Comparison of ENCODE assay signal across 1 cellular context in the genomic region with DNA sequence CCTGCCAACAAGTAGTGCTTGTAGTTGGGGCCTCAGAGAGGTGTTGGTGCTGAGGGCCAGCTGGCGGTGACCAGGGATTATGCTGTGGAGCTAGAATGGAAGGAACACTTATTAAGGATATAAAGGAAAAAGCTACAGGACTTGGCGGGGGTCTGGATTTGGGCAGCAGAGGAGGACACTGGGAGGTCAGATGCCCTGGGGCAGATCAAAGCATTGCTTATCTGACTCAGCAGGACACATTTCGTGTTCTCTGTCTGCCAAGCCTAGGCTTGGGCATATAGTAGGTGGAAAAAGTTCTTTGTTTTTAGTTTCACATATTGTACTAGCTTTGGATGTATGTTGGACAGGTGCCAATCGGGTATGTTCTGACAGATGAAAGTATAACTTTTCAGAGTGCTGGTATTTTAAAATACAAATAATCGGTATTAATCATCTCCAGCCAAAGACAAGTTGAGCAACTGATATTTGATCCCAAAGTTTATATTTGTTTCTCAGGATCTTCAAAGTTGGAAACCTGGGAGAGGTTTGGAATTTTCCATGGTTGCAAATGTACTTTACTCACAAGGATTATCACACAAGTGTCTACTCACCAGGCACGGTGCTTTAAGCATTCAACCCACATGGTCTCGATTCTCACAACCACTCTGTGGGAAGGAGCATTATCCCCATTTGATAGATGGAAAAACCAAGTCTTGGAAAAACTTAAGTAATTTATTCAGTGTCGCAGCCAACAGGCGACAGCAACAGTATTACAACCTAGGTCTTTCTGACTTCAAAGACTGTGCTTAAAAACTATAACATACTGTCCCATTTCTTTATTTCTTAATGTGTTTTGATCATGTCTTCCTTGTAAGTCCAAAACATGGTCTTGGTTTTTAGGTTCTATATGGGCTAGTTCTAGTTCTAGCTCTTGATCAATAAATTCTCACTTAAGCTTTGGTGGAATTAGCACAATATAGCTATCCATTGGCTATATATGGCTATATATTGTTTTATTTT.
A peak's percentile ranks its signal among the peaks of the same experiment; 100 is the strongest.
TF ChIP-seq lines count a peak whose summit lies in the region.

No MANE protein-coding gene starts in this region.

TF ChIP-seq in HepG2, 621 proteins besides CTCF, POLR2A, EP300 and RAD21 (continued from another document and continues in another):
- TF ChIP-seq PRDM15 (CRISPR knock-in tag; IDR thresholded peaks at IDR 0.05) = no peak
- no peak for TF ChIP-seq ZNF782 (CRISPR knock-in tag; IDR thresholded peaks at IDR 0.05; ENCODE audit: borderline replicate concordance)
- TF ChIP-seq GPN1 (CRISPR knock-in tag; IDR thresholded peaks at IDR 0.05; ENCODE audit: borderline replicate concordance) = no peak
- TF ChIP-seq ZNF510 (CRISPR knock-in tag; IDR thresholded peaks at IDR 0.05; ENCODE audit: low read depth) = no peak
- TF ChIP-seq DR1 (CRISPR knock-in tag; IDR thresholded peaks at IDR 0.05) = no peak
- TF ChIP-seq ZNF713 (CRISPR knock-in tag; IDR thresholded peaks at IDR 0.05) = no peak
- TF ChIP-seq HMGXB4 (CRISPR knock-in tag; IDR thresholded peaks at IDR 0.05; ENCODE audit: borderline replicate concordance in 1 of 2, low read depth in 1 of 2) = no peak
- no peak for TF ChIP-seq RXRB (CRISPR knock-in tag; IDR thresholded peaks at IDR 0.05; ENCODE audit: borderline replicate concordance)
- no peak for TF ChIP-seq TIGD3 (CRISPR knock-in tag; IDR thresholded peaks at IDR 0.05; ENCODE audit: borderline replicate concordance)
- 0 out of 2 replicates have a peak, but pooled peaks have one; percentile 17 for TF ChIP-seq ZMYM4 (CRISPR knock-in tag; IDR thresholded peaks at IDR 0.05)
- no peak for TF ChIP-seq ZNF775 (CRISPR knock-in tag; IDR thresholded peaks at IDR 0.05; ENCODE audit: borderline replicate concordance)
- 0 out of 2 replicates have a peak, but pooled peaks have one; percentile 65 for TF ChIP-seq HNRNPL (IDR thresholded peaks at IDR 0.05; ENCODE audit: low read depth, low read length)
- TF ChIP-seq HOXA9 (CRISPR knock-in tag; IDR thresholded peaks at IDR 0.05; ENCODE audit: borderline replicate concordance) = no peak
- TF ChIP-seq, protein P1, sequence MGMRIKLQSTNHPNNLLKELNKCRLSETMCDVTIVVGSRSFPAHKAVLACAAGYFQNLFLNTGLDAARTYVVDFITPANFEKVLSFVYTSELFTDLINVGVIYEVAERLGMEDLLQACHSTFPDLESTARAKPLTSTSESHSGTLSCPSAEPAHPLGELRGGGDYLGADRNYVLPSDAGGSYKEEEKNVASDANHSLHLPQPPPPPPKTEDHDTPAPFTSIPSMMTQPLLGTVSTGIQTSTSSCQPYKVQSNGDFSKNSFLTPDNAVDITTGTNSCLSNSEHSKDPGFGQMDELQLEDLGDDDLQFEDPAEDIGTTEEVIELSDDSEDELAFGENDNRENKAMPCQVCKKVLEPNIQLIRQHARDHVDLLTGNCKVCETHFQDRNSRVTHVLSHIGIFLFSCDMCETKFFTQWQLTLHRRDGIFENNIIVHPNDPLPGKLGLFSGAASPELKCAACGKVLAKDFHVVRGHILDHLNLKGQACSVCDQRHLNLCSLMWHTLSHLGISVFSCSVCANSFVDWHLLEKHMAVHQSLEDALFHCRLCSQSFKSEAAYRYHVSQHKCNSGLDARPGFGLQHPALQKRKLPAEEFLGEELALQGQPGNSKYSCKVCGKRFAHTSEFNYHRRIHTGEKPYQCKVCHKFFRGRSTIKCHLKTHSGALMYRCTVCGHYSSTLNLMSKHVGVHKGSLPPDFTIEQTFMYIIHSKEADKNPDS (CRISPR knock-in tag; IDR thresholded peaks at IDR 0.05) = no peak
- TF ChIP-seq HMG20B (CRISPR knock-in tag; conservative IDR thresholded peaks at IDR 0.05) = no peak
- TF ChIP-seq POLR2AphosphoS2 (IDR thresholded peaks at IDR 0.05; ENCODE audit: low read depth, low read length) = no peak
- no peak for TF ChIP-seq SATB2 (CRISPR knock-in tag; IDR thresholded peaks at IDR 0.05)
- no peak; the same call in 1 of the 2 replicates for TF ChIP-seq TCF7L2 (IDR thresholded peaks at IDR 0.05; ENCODE audit: low read depth, low read length)
- TF ChIP-seq TAF1 (CRISPR knock-in tag; IDR thresholded peaks at IDR 0.05) = no peak
- TF ChIP-seq RORA (CRISPR knock-in tag; IDR thresholded peaks at IDR 0.05) = no peak
- no peak for TF ChIP-seq ONECUT2 (CRISPR knock-in tag; IDR thresholded peaks at IDR 0.05)
- TF ChIP-seq, protein P2, sequence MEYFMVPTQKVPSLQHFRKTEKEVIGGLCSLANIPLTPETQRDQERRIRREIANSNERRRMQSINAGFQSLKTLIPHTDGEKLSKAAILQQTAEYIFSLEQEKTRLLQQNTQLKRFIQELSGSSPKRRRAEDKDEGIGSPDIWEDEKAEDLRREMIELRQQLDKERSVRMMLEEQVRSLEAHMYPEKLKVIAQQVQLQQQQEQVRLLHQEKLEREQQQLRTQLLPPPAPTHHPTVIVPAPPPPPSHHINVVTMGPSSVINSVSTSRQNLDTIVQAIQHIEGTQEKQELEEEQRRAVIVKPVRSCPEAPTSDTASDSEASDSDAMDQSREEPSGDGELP (IDR thresholded peaks at IDR 0.05; ENCODE audit: borderline replicate concordance, low read depth) = no peak
- no peak for TF ChIP-seq BRD4 (CRISPR knock-in tag; IDR thresholded peaks at IDR 0.05)
- TF ChIP-seq KIAA2018 (CRISPR knock-in tag; IDR thresholded peaks at IDR 0.05; ENCODE audit: borderline replicate concordance) = no peak
- TF ChIP-seq ZNF83 (CRISPR knock-in tag; IDR thresholded peaks at IDR 0.05; ENCODE audit: borderline replicate concordance) = no peak
